ENCODE assay signal across 23 cellular contexts in genomic region chr17:34582901-34583245, GRCh38. TPM values are rescaled to one million over a fixed set of nuclear protein-coding genes. Genes with fewer than 3 reads are reported as not detected.
"Had no signal": no experiment of that assay in that cellular context is flagged by ENCODE, and none has a peak within 500 bp of the region (broad histone marks: within the 10 kb centered on the region; RNA-seq: fewer than 3 reads in every experiment).

No MANE protein-coding gene starts in this region.

- H3K4me1 ChIP-seq: colonic mucosa, foreskin keratinocyte had no signal

- H3K36me3 Mint-ChIP-seq: activated CD8-positive, alpha-beta memory T cell treated with anti-CD3 and anti-CD28 coated beads, Interleukin-2, amount 10 ng/mL, durations not matched to agents 7 days and 5 days; activated naive CD8-positive, alpha-beta T cell treated with anti-CD3 and anti-CD28 coated beads, Interleukin-2, amount 10 ng/mL, durations not matched to agents 7 days and 5 days; immature natural killer cell; memory B cell had no signal

- H3K36me3 ChIP-seq: colonic mucosa, right atrium auricular region, stomach, upper lobe of left lung had no signal

- ATAC-seq: activated CD8-positive, alpha-beta memory T cell treated with anti-CD3 and anti-CD28 coated beads, Interleukin-2, amount 10 ng/mL, durations not matched to agents 7 days and 5 days; body of pancreas; foreskin keratinocyte had no signal

- DNase-seq: activated CD4-positive, alpha-beta memory T cell treated with anti-CD3 and anti-CD28 coated beads, Interleukin-2, amount 10 ng/mL, durations not matched to agents 7 days and 5 days; activated CD4-positive, alpha-beta T cell treated with anti-CD3 and anti-CD28 coated beads for 48 hours; activated CD4-positive, CD25-positive, alpha-beta regulatory T cell; activated CD8-positive, alpha-beta memory T cell treated with anti-CD3 and anti-CD28 coated beads, Interleukin-2, amount 10 ng/mL, durations not matched to agents 7 days and 5 days; activated naive CD8-positive, alpha-beta T cell treated with anti-CD3 and anti-CD28 coated beads, Interleukin-2, amount 10 ng/mL, durations not matched to agents 7 days and 5 days; body of pancreas; colonic mucosa; foreskin keratinocyte; immature natural killer cell; occipital lobe; stimulated activated CD4-positive, alpha-beta T cell treated with anti-CD3 and anti-CD28 coated beads, Interleukin-2, amount 100 ng/mL, for 24 hours; stomach; T-helper 9 cell; testis had no signal

- H3K9ac ChIP-seq: SK-N-SH had no signal

- H3K27me3 ChIP-seq: testis had no signal

- H3K4me3 Mint-ChIP-seq: activated CD4-positive, alpha-beta memory T cell treated with anti-CD3 and anti-CD28 coated beads, Interleukin-2, amount 10 ng/mL, durations not matched to agents 7 days and 5 days; activated CD8-positive, alpha-beta memory T cell treated with anti-CD3 and anti-CD28 coated beads, Interleukin-2, amount 10 ng/mL, durations not matched to agents 7 days and 5 days; activated naive CD8-positive, alpha-beta T cell treated with anti-CD3 and anti-CD28 coated beads, Interleukin-2, amount 10 ng/mL, durations not matched to agents 7 days and 5 days; memory B cell had no signal

- H3K4me3 ChIP-seq: body of pancreas, colonic mucosa, right atrium auricular region, stomach, upper lobe of left lung had no signal

- H3K27ac ChIP-seq: body of pancreas, colonic mucosa, epithelial cell of prostate, foreskin keratinocyte, right atrium auricular region, stomach, testis, upper lobe of left lung had no signal

- H3K9me3 Mint-ChIP-seq: activated CD4-positive, alpha-beta memory T cell treated with anti-CD3 and anti-CD28 coated beads, Interleukin-2, amount 10 ng/mL, durations not matched to agents 7 days and 5 days; activated naive CD8-positive, alpha-beta T cell treated with anti-CD3 and anti-CD28 coated beads, Interleukin-2, amount 10 ng/mL, durations not matched to agents 7 days and 5 days; endodermal cell; immature natural killer cell; memory B cell had no signal

- H3K9me3 ChIP-seq: body of pancreas, colonic mucosa, right atrium auricular region, SK-N-SH, stomach, testis, upper lobe of left lung had no signal

- H3K4me2 ChIP-seq: SK-N-SH had no signal

- H3K9me2 ChIP-seq: SK-N-SH had no signal

- H3K27ac Mint-ChIP-seq: activated CD4-positive, alpha-beta memory T cell treated with anti-CD3 and anti-CD28 coated beads, Interleukin-2, amount 10 ng/mL, durations not matched to agents 7 days and 5 days; activated CD8-positive, alpha-beta memory T cell treated with anti-CD3 and anti-CD28 coated beads, Interleukin-2, amount 10 ng/mL, durations not matched to agents 7 days and 5 days; activated naive CD8-positive, alpha-beta T cell treated with anti-CD3 and anti-CD28 coated beads, Interleukin-2, amount 10 ng/mL, durations not matched to agents 7 days and 5 days; endodermal cell; immature natural killer cell; memory B cell; progenitor cell of endocrine pancreas had no signal

RNA-seq across cellular contexts. Expression of gene TMEM132E, which starts 3.5 kb away (rescaled TPM):
- total RNA-seq: activated CD4-positive, alpha-beta memory T cell treated with anti-CD3 and anti-CD28 coated beads, Interleukin-2, amount 10 ng/mL, durations not matched to agents 7 days and 5 days; activated CD8-positive, alpha-beta memory T cell treated with anti-CD3 and anti-CD28 coated beads, Interleukin-2, amount 10 ng/mL, durations not matched to agents 7 days and 5 days; body of pancreas; fibroblast of lung; foreskin keratinocyte; mononuclear cell had no signal
- polyA plus RNA-seq: fibroblast of lung, foreskin keratinocyte, SK-N-SH had no signal
